ENCODE assay signal across 2 cellular contexts in genomic region chrX:152461471-152461870, GRCh38. TPM values are rescaled to one million over a fixed set of nuclear protein-coding genes. Genes with fewer than 3 reads are reported as not detected.
"Had no signal": no experiment of that assay in that cellular context is flagged by ENCODE, and none has a peak within 500 bp of the region (broad histone marks: within the 10 kb centered on the region; RNA-seq: fewer than 3 reads in every experiment).

No MANE protein-coding gene starts in this region.

RNA-seq across cellular contexts. Expression of gene GABRA3, which starts 10.4 kb away (rescaled TPM):
- total RNA-seq: G401, GM12878 had no signal
